12 cellular contexts compared by ENCODE assay signal in genomic region chr5:10736354-10736753, GRCh38.
DNase-seq lines count a peak whose midpoint lies in the region; ATAC-seq and TF ChIP-seq lines count a peak whose summit lies in the region.
"Had no signal": no experiment of that assay in that cellular context is flagged by ENCODE, and none has a peak within 500 bp of the region (broad histone marks: within the 10 kb centered on the region; RNA-seq: fewer than 3 reads in every experiment).

No MANE protein-coding gene starts in this region.

- H3K4me2 ChIP-seq in OCI-LY3 (ENCODE audit: low read length), result peak overlapping the region; percentile 65

- TF ChIP-seq CTCF in OCI-LY3 (IDR thresholded peaks at IDR 0.05; ENCODE audit: low read depth, low read length), result no peak
- TF ChIP-seq CTCF in nephron progenitor cell (IDR thresholded peaks at IDR 0.05), result no peak

- no peaks in the 10 kb centered on the region for H3K27me3 ChIP-seq in OCI-LY3 (ENCODE audit: low read depth, low read length)

- in situ Hi-C loops in ACHN (cut with HindIII; ENCODE audit: low pct_ligation_motif_present, low pct_unique_long_range_greater_than_20kb, low sequenced_read_pairs), result no loop called here

- no peak overlapping the region for H2AFZ ChIP-seq in OCI-LY3 (ENCODE audit: low read depth, low read length)

- no peaks in the 10 kb centered on the region for H3K9me3 ChIP-seq in OCI-LY3 (ENCODE audit: insufficient read depth, low read length)

- DNase-seq in DMS 273 (lab: John Stamatoyannopoulos, UW; ENCODE audit: unreplicated experiment), result peak; percentile 73
- DNase-seq in nephron progenitor cell, result no peak
- no peak for DNase-seq in ACHN
- DNase-seq in NCI-H510A treated with DMSO at 0.1 percent for 48 hours (lab: John Stamatoyannopoulos, UW), result no peak
- DNase-seq: activated naive CD8-positive, alpha-beta T cell treated with anti-CD3 and anti-CD28 coated beads, Interleukin-2, amount 50 U/mL, for 24 hours; NCI-H146; SIG-M5; T-helper 17 cell had no signal

- H3K9me3 Mint-ChIP-seq in nephron progenitor cell, result peaks cover 34% of the 10 kb centered on the region

- H4K20me1 ChIP-seq in OCI-LY3 (ENCODE audit: insufficient read depth, low read length), result peaks cover 22% of the 10 kb centered on the region

- peaks cover 39% of the 10 kb centered on the region for H3K4me1 Mint-ChIP-seq in nephron progenitor cell

- H3K79me2 ChIP-seq in OCI-LY3 (ENCODE audit: low read length), result no peaks in the 10 kb centered on the region

- no peak overlapping the region for H3K4me3 ChIP-seq in OCI-LY3 (ENCODE audit: low read length)

- 0 out of 2 replicates have a peak overlapping the region, but pooled peaks have one; percentile 6 for H3K9ac ChIP-seq in OCI-LY3 (ENCODE audit: low read length)

- H3K36me3 ChIP-seq in OCI-LY3 (replicated peaks; ENCODE audit: low read depth, low read length), result peaks cover 24% of the 10 kb centered on the region

- H3K4me3 Mint-ChIP-seq in nephron progenitor cell, result no peak overlapping the region
- H3K4me3 Mint-ChIP-seq: activated naive CD8-positive, alpha-beta T cell treated with anti-CD3 and anti-CD28 coated beads, Interleukin-2, amount 50 U/mL, for 24 hours; T-helper 17 cell had no signal

- H3K36me3 Mint-ChIP-seq in nephron progenitor cell (ENCODE audit: low read depth), result peaks cover 59% of the 10 kb centered on the region

- H3K27me3 Mint-ChIP-seq in nephron progenitor cell (ENCODE audit: low read depth, poor library complexity), result no peaks in the 10 kb centered on the region
- H3K27me3 Mint-ChIP-seq: activated naive CD8-positive, alpha-beta T cell treated with anti-CD3 and anti-CD28 coated beads, Interleukin-2, amount 50 U/mL, for 24 hours; T-helper 17 cell had no signal

- peak overlapping the region; percentile 29; the same call in 1 of the 2 replicates for H3K27ac ChIP-seq in OCI-LY3 (ENCODE audit: low read length)

- peak; percentile 1 for ATAC-seq in HG02798 (IDR thresholded peaks at IDR 0.05; ENCODE audit: poor library complexity, unreplicated experiment)
- ATAC-seq in HG03469 (IDR thresholded peaks at IDR 0.05; ENCODE audit: unreplicated experiment), result no peak
- ATAC-seq in HG03108 (IDR thresholded peaks at IDR 0.05; ENCODE audit: unreplicated experiment), result no peak

- peaks cover 42% of the 10 kb centered on the region for H3K4me1 ChIP-seq in OCI-LY3 (ENCODE audit: low read length)

- peak overlapping the region; percentile 71 for H3K27ac Mint-ChIP-seq in nephron progenitor cell
- H3K27ac Mint-ChIP-seq: activated naive CD8-positive, alpha-beta T cell treated with anti-CD3 and anti-CD28 coated beads, Interleukin-2, amount 50 U/mL, for 24 hours had no signal
